In genomic region chr2:159098374-159098773, GRCh38 we compare ENCODE assay signal across 16 cellular contexts.
DNase-seq lines count a peak whose midpoint lies in the region; ATAC-seq, FAIRE-seq and TF ChIP-seq lines count a peak whose summit lies in the region.
"Had no signal": no experiment of that assay in that cellular context is flagged by ENCODE, and none has a peak within 500 bp of the region (broad histone marks: within the 10 kb centered on the region; RNA-seq: fewer than 3 reads in every experiment).

No MANE protein-coding gene starts in this region.

- BruUV-seq in Panc1 (replicated peaks; lab: Mats Ljungman, UMichigan): no TSS peak
- no TSS peak for BruUV-seq in endothelial cell of umbilical vein (replicated peaks; lab: Mats Ljungman, UMichigan)

- H3K4me3 ChIP-seq in HEK293 (ENCODE audit: low read depth, low read length): no peak overlapping the region
- H3K4me3 ChIP-seq in Panc1 (ENCODE audit: low read depth in 2 of 2, low read length in 2 of 2): no peak overlapping the region
- H3K4me3 ChIP-seq in endothelial cell of umbilical vein (replicated peaks in 1 of 3; ENCODE audit: insufficient read depth in 1 of 3, low read depth in 1 of 3, low read length in 3 of 3): no peak overlapping the region
- H3K4me3 ChIP-seq in prostate gland: no peak overlapping the region
- H3K4me3 ChIP-seq: BLaER1 treated with 17β-estradiol and CSF1 and Interleukin-3, amounts not matched to agents 10 nM and 100 nM had no signal

- dilution Hi-C loops in endothelial cell of umbilical vein (cut with MboI; ENCODE audit: extremely low pct_ligation_motif_present, low sequenced_read_pairs): no loop called here

- no peaks in the 10 kb centered on the region for H3K9me1 ChIP-seq in endothelial cell of umbilical vein (replicated peaks; ENCODE audit: control insufficient read depth, extremely low read depth, insufficient read depth, low read length)

- 78% methylated on average over 3 of the region's 3 CpGs for WGBS in prostate gland

- H3K9ac ChIP-seq in endothelial cell of umbilical vein (replicated peaks; ENCODE audit: extremely low read depth, insufficient read depth, low read length): peak overlapping the region; percentile 84
- H3K9ac ChIP-seq: BLaER1 treated with 17β-estradiol and CSF1 and Interleukin-3, amounts not matched to agents 10 nM and 100 nM had no signal

- ATAC-seq in Panc1: no peak
- ATAC-seq in HG03520 (IDR thresholded peaks at IDR 0.05; ENCODE audit: unreplicated experiment): no peak
- ATAC-seq in GM21723 (IDR thresholded peaks at IDR 0.05; ENCODE audit: unreplicated experiment): no peak
- ATAC-seq: T-cell had no signal

- CTCF ChIA-PET in HEK293 (lab: Yijun Ruan, JAX): interaction anchor here (0.6 kb wide), 1 partner anchor 16 kb away, joined by 4 read pairs; no protein-coding TSS in a partner anchor
- CTCF ChIA-PET in Panc1 (lab: Charles Lee): interaction anchor here (0.7 kb wide), 1 partner anchor 26 kb away, joined by 6 read pairs; no protein-coding TSS in a partner anchor
- CTCF ChIA-PET in endothelial cell of umbilical vein (lab: Charles Lee): interaction anchor here (1.4 to 3.7 kb wide), 2 partner anchors 20 to 21 kb away, joined by 8 to 18 read pairs; no protein-coding TSS in a partner anchor

- no peaks in the 10 kb centered on the region for H3K27me3 ChIP-seq in Panc1 (ENCODE audit: control insufficient read depth, insufficient read depth, low read length)
- no peaks in the 10 kb centered on the region for H3K27me3 ChIP-seq in endothelial cell of umbilical vein (ENCODE audit: control insufficient read depth in 2 of 2, insufficient read depth in 2 of 2, low read length in 2 of 2)
- H3K27me3 ChIP-seq in prostate gland (replicated peaks; ENCODE audit: insufficient read depth): no peaks in the 10 kb centered on the region
- H3K27me3 ChIP-seq: BLaER1 treated with 17β-estradiol and CSF1 and Interleukin-3, amounts not matched to agents 10 nM and 100 nM had no signal

- H3K9me3 ChIP-seq in HEK293 (ENCODE audit: control insufficient read depth, insufficient read depth, low read depth, low read length) (no peaks in the 10 kb centered on the region), Panc1 (ENCODE audit: control insufficient read depth, insufficient read depth, low read depth, low read length) (peaks cover 3% of the 10 kb centered on the region; the same call in 1 of the 2 replicates), endothelial cell of umbilical vein (replicated peaks; ENCODE audit: control insufficient read depth, insufficient read depth, low read length) (no peaks in the 10 kb centered on the region), prostate gland (no peaks in the 10 kb centered on the region)

- TF ChIP-seq CTCF in HEK293 (tag by site-specific recombination; IDR thresholded peaks at IDR 0.05): no peak
- TF ChIP-seq CTCF in Panc1 (IDR thresholded peaks at IDR 0.05): no peak
- TF ChIP-seq CTCF in endothelial cell of umbilical vein (IDR thresholded peaks at IDR 0.05; ENCODE audit: extremely low read depth in 1 of 2, insufficient read depth in 1 of 2, low read depth in 1 of 2, low read length in 2 of 2): no peak
- TF ChIP-seq CTCF in prostate gland (IDR thresholded peaks at IDR 0.05): no peak

- no peak overlapping the region for H2AFZ ChIP-seq in endothelial cell of umbilical vein (ENCODE audit: low read depth, low read length)

- POLR2A ChIA-PET in HEK293 (lab: Yijun Ruan, JAX): interaction anchor here (1.0 kb wide), 1 partner anchor 130 kb away, joined by 3 read pairs; the partner anchor contains the start of gene TANC1
- POLR2A ChIA-PET in Panc1 (lab: Charles Lee): no interaction called here
- POLR2A ChIA-PET in endothelial cell of umbilical vein (lab: Charles Lee): no interaction called here

- DNase-seq in Panc1 (ENCODE audit: low read depth, low spot score) (no peak), endothelial cell of umbilical vein (ENCODE audit: low read depth, low spot score) (peak; percentile 56), prostate gland (ENCODE audit: low spot score) (no peak)
- DNase-seq in stimulated activated CD4-positive, alpha-beta T cell treated with anti-CD3 and anti-CD28 coated beads, Interleukin-1b, Interleukin-23, amount 100 ng/mL, for 48 hours: no peak
- DNase-seq in stimulated activated naive CD4-positive, alpha-beta T cell (lab: John Stamatoyannopoulos, UW): no peak
- DNase-seq: activated T-cell treated with anti-CD3 and anti-CD28 coated beads, Interleukin-2, amount 50 U/mL, for 48 hours; anterior cingulate cortex; foreskin melanocyte; NCI-H1694 treated with DMSO at 0.1 percent for 48 hours; NK-92 treated with Interleukin-12 subunit alpha and Interleukin-12 subunit beta, amount 100 ng/mL, for 24 hours; stimulated activated CD4-positive, alpha-beta T cell treated with anti-CD3 and anti-CD28 coated beads, Interleukin-2, amount 100 ng/mL, for 48 hours; T-cell had no signal

- H3K79me2 ChIP-seq in endothelial cell of umbilical vein (ENCODE audit: control insufficient read depth, insufficient read depth, low read length): peaks cover 62% of the 10 kb centered on the region

- no peak for TF ChIP-seq POLR2A in endothelial cell of umbilical vein (IDR thresholded peaks at IDR 0.05; ENCODE audit: low read depth, low read length)
- no peak for TF ChIP-seq POLR2A in prostate gland (IDR thresholded peaks at IDR 0.05)

- peak; percentile 59 for FAIRE-seq in endothelial cell of umbilical vein (lab: Jason Lieb, UNC)

- H3K4me1 ChIP-seq in HEK293 (ENCODE audit: control insufficient read depth, insufficient read depth, low read length) (peaks cover 15% of the 10 kb centered on the region), Panc1 (ENCODE audit: control insufficient read depth, insufficient read depth, low read length) (peaks cover 36% of the 10 kb centered on the region), endothelial cell of umbilical vein (ENCODE audit: control insufficient read depth, extremely low read depth, insufficient read depth, low read length) (peaks cover 61% of the 10 kb centered on the region), prostate gland (replicated peaks) (peaks cover 22% of the 10 kb centered on the region)

- intact Hi-C loops in Panc1 (cut with micrococcal nuclease; ENCODE audit: unreplicated experiment) (no loop called here), endothelial cell of umbilical vein (cut with micrococcal nuclease) (loop anchor here (2.0 kb wide), 2 partner anchors 26 to 46 kb away; no protein-coding TSS in a partner anchor), prostate gland (cut with DNase I) (no loop called here)

- H3K27ac ChIP-seq in HEK293 (ENCODE audit: extremely low read depth, low read depth, low read length) (no peak overlapping the region), Panc1 (ENCODE audit: low read length) (peak overlapping the region; percentile 84), endothelial cell of umbilical vein (ENCODE audit: insufficient read depth, low read depth, low read length) (peak overlapping the region; percentile 92), prostate gland (peak overlapping the region; percentile 17 to 62)
- H3K27ac ChIP-seq: BLaER1 treated with 17β-estradiol and CSF1 and Interleukin-3, amounts not matched to agents 10 nM and 100 nM had no signal

- no peaks in the 10 kb centered on the region for H4K20me1 ChIP-seq in endothelial cell of umbilical vein (replicated peaks; ENCODE audit: control insufficient read depth, extremely low read depth, insufficient read depth, low read length)
- H4K20me1 ChIP-seq: BLaER1 treated with 17β-estradiol and CSF1 and Interleukin-3, amounts not matched to agents 10 nM and 100 nM had no signal

- H3K4me2 ChIP-seq in endothelial cell of umbilical vein (ENCODE audit: insufficient read depth, low read length): peak overlapping the region; percentile 75
- H3K4me2 ChIP-seq: BLaER1 treated with 17β-estradiol and CSF1 and Interleukin-3, amounts not matched to agents 10 nM and 100 nM had no signal

- no peaks in the 10 kb centered on the region for H3K36me3 ChIP-seq in HEK293 (ENCODE audit: control insufficient read depth in 2 of 2, insufficient read depth in 1 of 2, low read length in 2 of 2)
- no peaks in the 10 kb centered on the region; the same call in 1 of the 2 replicates for H3K36me3 ChIP-seq in Panc1 (ENCODE audit: control insufficient read depth, insufficient read depth, low read length)
- H3K36me3 ChIP-seq in endothelial cell of umbilical vein (ENCODE audit: control insufficient read depth in 2 of 2, extremely low read depth in 1 of 2, insufficient read depth in 2 of 2, low read length in 2 of 2): peaks cover 0 to 2% of the 10 kb centered on the region in 2 experiments
- H3K36me3 ChIP-seq in prostate gland: no peaks in the 10 kb centered on the region
- H3K36me3 ChIP-seq: BLaER1 treated with 17β-estradiol and CSF1 and Interleukin-3, amounts not matched to agents 10 nM and 100 nM had no signal

- in situ Hi-C loops in Panc1 (cut with HindIII; ENCODE audit: low pct_unique_long_range_greater_than_20kb, low sequenced_read_pairs): no loop called here

TF ChIP-seq in HEK293, 187 proteins besides CTCF, POLR2A, EP300 and RAD21 (continues in another document):
- TF ChIP-seq ATF2 (tag by site-specific recombination; IDR thresholded peaks at IDR 0.05; ENCODE audit: low read depth) (peak; percentile 85), ZNF366 (tag by site-specific recombination; conservative IDR thresholded peaks at IDR 0.05) (peak; percentile 73)

TF ChIP-seq in endothelial cell of umbilical vein, 7 proteins besides CTCF, POLR2A, EP300 and RAD21:
- TF ChIP-seq JUN (IDR thresholded peaks at IDR 0.05; ENCODE audit: borderline replicate concordance, insufficient read depth, insufficient read length, low read depth) (peak; percentile 20), MAX (IDR thresholded peaks at IDR 0.05; ENCODE audit: insufficient read depth, insufficient read length) (no peak)
TF ChIP-seq in endothelial cell of umbilical vein: peak in this region for 1.
